ENCODE assay signal across 8 cellular contexts in the genomic region with DNA sequence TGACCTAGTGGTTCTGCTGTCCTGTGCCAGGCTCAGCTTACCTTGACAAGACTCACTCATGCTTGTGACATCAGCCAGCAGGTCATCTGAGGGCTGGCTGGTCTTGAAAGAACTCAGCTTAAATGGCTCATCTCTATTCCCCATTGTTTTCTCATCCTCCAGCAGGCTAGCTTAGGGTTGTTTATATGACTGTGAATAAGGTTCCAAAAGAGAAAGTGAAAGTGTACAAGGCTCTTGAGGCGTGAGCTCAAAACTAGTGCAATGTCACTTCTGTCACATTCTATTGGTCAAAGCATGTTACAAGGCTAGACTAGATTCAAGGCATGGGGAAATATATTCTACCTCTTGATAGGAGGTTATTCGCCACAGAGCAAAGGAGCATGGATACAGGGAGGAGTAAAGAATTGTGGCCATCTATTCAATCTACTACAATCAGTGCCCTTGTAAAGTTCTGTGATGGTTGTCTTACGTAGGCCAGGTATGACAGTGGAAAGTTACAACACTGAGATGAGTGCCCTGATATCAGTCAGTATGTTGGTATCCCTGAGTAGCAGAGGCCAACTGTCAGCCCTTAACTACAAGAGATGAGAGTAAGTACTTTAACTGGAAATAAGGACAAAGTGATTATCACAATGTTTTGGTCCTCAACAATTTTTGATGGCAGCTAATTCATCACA. TPM values are rescaled to one million over a fixed set of nuclear protein-coding genes. Genes with fewer than 3 reads are reported as not detected.
DNase-seq lines count a peak whose midpoint lies in the region; ATAC-seq and TF ChIP-seq lines count a peak whose summit lies in the region.

No MANE protein-coding gene starts in this region.

- H3K27me3 ChIP-seq in CD4-positive, alpha-beta T cell (ENCODE audit: control insufficient read depth, insufficient read depth, low read length), result no peaks in the 10 kb centered on the region
- H3K27me3 ChIP-seq in SJCRH30, result no peaks in the 10 kb centered on the region

- in situ Hi-C loops in SK-MEL-5 (cut with HindIII; ENCODE audit: low pct_unique_long_range_greater_than_20kb, low sequenced_read_pairs), result no loop called here

- H3K4me3 ChIP-seq in SJCRH30, result no peak overlapping the region

- CTCF ChIA-PET in CD4-positive, alpha-beta T cell (lab: Charles Lee), result no interaction called here

- no peak overlapping the region for H3K27ac ChIP-seq in CD4-positive, alpha-beta T cell (ENCODE audit: low read depth, low read length)
- H3K27ac ChIP-seq in SJCRH30, result no peak overlapping the region

- no peaks in the 10 kb centered on the region for H3K27me3 Mint-ChIP-seq in CD4-positive, alpha-beta T cell

- H3K27ac Mint-ChIP-seq in CD4-positive, alpha-beta T cell, result peak overlapping the region; percentile 70

- peak; percentile 76 for ATAC-seq in CD4-positive, alpha-beta T cell (ENCODE audit: poor library complexity)
- ATAC-seq in GM21423 (IDR thresholded peaks at IDR 0.05; ENCODE audit: unreplicated experiment) (peak; percentile 59), HG03571 (IDR thresholded peaks at IDR 0.05; ENCODE audit: unreplicated experiment) (no peak)

- POLR2A ChIA-PET in CD4-positive, alpha-beta T cell (lab: Charles Lee), result interaction anchor here (0.8 to 1.2 kb wide), 2 partner anchors 9 to 21 kb away, joined by 4 to 8 read pairs; partner anchors contain the start of genes SPRY3 and TMLHE

- no peak for DNase-seq in CD4-positive, alpha-beta T cell
- DNase-seq in SK-MEL-5 (ENCODE audit: low read depth, low spot score) (peak; percentile 2), iris pigment epithelial cell (ENCODE audit: low read depth) (peak; percentile 26), SJCRH30 (no peak), mucosa of gallbladder (ENCODE audit: low spot score) (no peak)
- no peak for DNase-seq in stimulated activated CD4-positive, alpha-beta T cell treated with anti-CD3 and anti-CD28 coated beads, Interleukin-1b, Interleukin-23, amount 100 ng/mL, for 48 hours

- H3K9me3 ChIP-seq in CD4-positive, alpha-beta T cell (ENCODE audit: control insufficient read depth, low read length), result peaks cover 6% of the 10 kb centered on the region
- H3K9me3 ChIP-seq in SJCRH30 (replicated peaks), result no peaks in the 10 kb centered on the region

- peaks cover 11% of the 10 kb centered on the region for H3K4me1 Mint-ChIP-seq in CD4-positive, alpha-beta T cell (ENCODE audit: low read depth)

- H3K9me3 Mint-ChIP-seq in CD4-positive, alpha-beta T cell, result peaks cover 3% of the 10 kb centered on the region

- no peaks in the 10 kb centered on the region for H3K36me3 ChIP-seq in SJCRH30

- TF ChIP-seq CTCF in CD4-positive, alpha-beta T cell (IDR thresholded peaks at IDR 0.05), result no peak

- H3K4me3 Mint-ChIP-seq in CD4-positive, alpha-beta T cell, result peak overlapping the region; percentile 82

- intact Hi-C loops in CD4-positive, alpha-beta T cell (cut with DNase I, micrococcal nuclease), result no loop called here

- peaks cover 8% of the 10 kb centered on the region for H3K36me3 Mint-ChIP-seq in CD4-positive, alpha-beta T cell (ENCODE audit: low read depth)

- no peaks in the 10 kb centered on the region for H3K4me1 ChIP-seq in SJCRH30

RNA-seq across cellular contexts. Expression of gene TMLHE, which starts 19.8 kb away (rescaled TPM):
- total RNA-seq in CD4-positive, alpha-beta T cell, result 1 to 10 TPM; 6.9 to 8.9 TPM
- 13.9 and 17.6 TPM in 2 replicates for total RNA-seq in SK-MEL-5 (2014; rRNA removed; shearing (Covaris generic))
- polyA plus RNA-seq in SK-MEL-5 (2015; cell fraction: cytosol; rRNA removed), result 10.8 and 12.8 TPM in 2 replicates
- polyA plus RNA-seq in SK-MEL-5 (2015; cell fraction: nucleus; rRNA removed), result 4.0 and 8.2 TPM in 2 replicates
- 13.3 and 13.5 TPM in 2 replicates for total RNA-seq in SJCRH30 (2014; rRNA removed; shearing (Covaris generic))
- 20.1 TPM for total RNA-seq in mucosa of gallbladder

RNA-seq across cellular contexts. Expression of gene SPRY3, which starts 20.2 kb away (rescaled TPM):
- total RNA-seq in CD4-positive, alpha-beta T cell, result under 1 TPM; 0.69 to 0.70 TPM
- total RNA-seq in SK-MEL-5 (2014; rRNA removed; shearing (Covaris generic)), result 0.19 and 0.26 TPM in 2 replicates
- 0.55 and 0.58 TPM in 2 replicates for polyA plus RNA-seq in SK-MEL-5 (2015; cell fraction: cytosol; rRNA removed)
- 1.4 and 3.3 TPM in 2 replicates for polyA plus RNA-seq in SK-MEL-5 (2015; cell fraction: nucleus; rRNA removed)
- 0.24 and 0.25 TPM in 2 replicates for total RNA-seq in SJCRH30 (2014; rRNA removed; shearing (Covaris generic))
- total RNA-seq in mucosa of gallbladder, result 0.86 TPM

Comparison
In these comparisons a context has a peak if more than half of its experiments do, and no peak if none do; other contexts are left out.
1. DNase-seq: peak in SK-MEL-5 (single experiment) and iris pigment epithelial cell (single experiment); none in CD4-positive, alpha-beta T cell (0 of 10), SJCRH30 (0 of 2), stimulated activated CD4-positive, alpha-beta T cell treated with anti-CD3 and anti-CD28 coated beads, Interleukin-1b, Interleukin-23, amount 100 ng/mL, for 48 hours (single experiment) and mucosa of gallbladder (single experiment).